ENCODE assay signal across 32 cellular contexts in the genomic region with DNA sequence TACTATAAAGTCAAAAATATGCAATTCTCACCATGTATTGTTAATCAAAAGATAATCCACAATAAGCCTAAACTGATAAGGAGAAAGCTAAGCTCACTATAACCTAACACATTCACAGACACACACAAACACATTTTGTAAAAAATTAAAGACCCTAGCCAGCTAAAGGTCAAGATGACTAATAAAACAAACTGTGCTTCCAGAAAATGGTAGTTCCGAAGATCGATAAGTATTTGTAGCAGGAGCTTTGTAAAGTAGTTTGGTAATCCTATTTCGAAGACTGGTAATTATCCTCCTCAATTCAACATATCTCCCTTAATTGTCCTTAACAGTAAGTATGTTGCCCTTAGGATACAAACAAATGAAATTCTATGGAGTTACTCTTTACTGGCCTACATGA.
"Had no signal": no experiment of that assay in that cellular context is flagged by ENCODE, and none has a peak within 500 bp of the region (broad histone marks: within the 10 kb centered on the region; RNA-seq: fewer than 3 reads in every experiment).

No MANE protein-coding gene starts in this region.

- H3K27ac ChIP-seq: adrenal gland, ascending aorta, body of pancreas, brain microvascular endothelial cell, breast epithelium, cardiac muscle cell had no signal

- ATAC-seq: activated naive CD4-positive, alpha-beta T cell treated with anti-CD3 and anti-CD28 coated beads, Interleukin-2, amount 50 U/mL, for 72 hours; activated naive CD8-positive, alpha-beta T cell treated with anti-CD3 and anti-CD28 coated beads, Interleukin-2, amount 50 U/mL, for 24 hours; activated T-cell treated with anti-CD3 and anti-CD28 coated beads, Interleukin-2, amount 50 U/mL, for 4 hours; activated T-cell treated with anti-CD3 and anti-CD28 coated beads, Interleukin-2, amount 50 U/mL, for 72 hours; activated T-helper 17 cell treated with anti-CD3 and anti-CD28 coated beads, Interleukin-2, amount 50 U/mL, for 72 hours; body of pancreas had no signal

- FAIRE-seq: astrocyte had no signal

- H3K4me3 ChIP-seq: adrenal gland, ascending aorta, body of pancreas, breast epithelium, cardiac muscle cell had no signal

- H3K9me3 ChIP-seq: adrenal gland, ascending aorta, body of pancreas, breast epithelium had no signal

- H3K4me1 ChIP-seq: adrenal gland, body of pancreas, breast epithelium had no signal

- H3K27me3 ChIP-seq: adrenal gland, ascending aorta, body of pancreas, brain microvascular endothelial cell, breast epithelium, cardiac muscle cell had no signal

- DNase-seq: activated effector memory CD4-positive, alpha-beta T cell treated with anti-CD3 and anti-CD28 coated beads, Interleukin-2, amount 50 U/mL, for 16 hours; activated effector memory CD4-positive, alpha-beta T cell treated with Interleukin-2 at 50 U/mL for 16 hours; activated gamma-delta T cell; activated gamma-delta T cell treated with Interleukin-2 at 50 U/mL for 16 hours; activated naive CD4-positive, alpha-beta T cell; activated naive CD4-positive, alpha-beta T cell treated with anti-CD3 and anti-CD28 coated beads for 36 hours; activated naive CD4-positive, alpha-beta T cell treated with anti-CD3 and anti-CD28 coated beads, Interleukin-2, amount 10 ng/mL, durations not matched to agents 7 days and 5 days; activated naive CD4-positive, alpha-beta T cell treated with anti-CD3 and anti-CD28 coated beads, Interleukin-2, amount 50 U/mL, for 16 hours; activated naive CD4-positive, alpha-beta T cell treated with Interleukin-2 at 50 U/mL for 16 hours; activated naive CD8-positive, alpha-beta T cell treated with anti-CD3 and anti-CD28 coated beads for 36 hours; activated naive CD8-positive, alpha-beta T cell treated with anti-CD3 and anti-CD28 coated beads, Interleukin-2, amount 10 ng/mL, durations not matched to agents 7 days and 5 days; activated naive CD8-positive, alpha-beta T cell treated with anti-CD3 and anti-CD28 coated beads, Interleukin-2, amount 50 U/mL, for 24 hours; activated T-cell treated with anti-CD3 and anti-CD28 coated beads, Interleukin-2, amount 50 U/mL, for 24 hours; activated T-cell treated with anti-CD3 and anti-CD28 coated beads, Interleukin-2, amount 50 U/mL, for 4 hours; activated T-cell treated with anti-CD3 and anti-CD28 coated beads, Interleukin-2, amount 50 U/mL, for 48 hours; activated T-cell treated with anti-CD3 and anti-CD28 coated beads, Interleukin-2, amount 50 U/mL, for 72 hours; adrenal gland; amniotic stem cell; amygdala; anterior cingulate cortex; aorta; body of pancreas; brain microvascular endothelial cell; caudate nucleus; central memory CD4-positive, alpha-beta T cell; cerebellar nuclear complex had no signal

- H3K36me3 ChIP-seq: adrenal gland, ascending aorta, brain microvascular endothelial cell, breast epithelium, cardiac muscle cell had no signal
